18 cellular contexts compared by ENCODE assay signal in genomic region chr11:77217156-77217555, GRCh38.
"Had no signal": no experiment of that assay in that cellular context is flagged by ENCODE, and none has a peak within 500 bp of the region (broad histone marks: within the 10 kb centered on the region; RNA-seq: fewer than 3 reads in every experiment).

No MANE protein-coding gene starts in this region.

- H3K27ac Mint-ChIP-seq: memory B cell, mesothelial cell of epicardium, natural killer cell, type B pancreatic cell had no signal

- DNase-seq: dermis blood vessel endothelial cell; esophagus squamous epithelium; foreskin fibroblast; glutamatergic neuron; islet precursor cell; left ventricle myocardium inferior; lower lobe of right lung; natural killer cell; sigmoid colon; stimulated activated CD4-positive, alpha-beta T cell treated with anti-CD3 and anti-CD28 coated beads, Interleukin-2, amount 100 ng/mL, for 24 hours; stimulated activated CD4-positive, alpha-beta T cell treated with anti-CD3 and anti-CD28 coated beads, Interleukin-4, amount 100 ng/mL, for 4 hours; stimulated activated naive CD4-positive, alpha-beta T cell treated with Interleukin-2 at 50 U/mL for 16 hours; thyroid gland had no signal

- H3K9me3 Mint-ChIP-seq: natural killer cell, type B pancreatic cell had no signal

- H3K36me3 Mint-ChIP-seq: memory B cell, mesothelial cell of epicardium, natural killer cell, type B pancreatic cell had no signal

- H3K4me3 Mint-ChIP-seq: memory B cell, mesothelial cell of epicardium, natural killer cell, neural crest cell, type B pancreatic cell had no signal

- H3K4me1 Mint-ChIP-seq: mesothelial cell of epicardium, natural killer cell had no signal

- ATAC-seq: gastroesophageal sphincter, lower lobe of right lung, natural killer cell had no signal
